27 cellular contexts compared by ENCODE assay signal in the genomic region with DNA sequence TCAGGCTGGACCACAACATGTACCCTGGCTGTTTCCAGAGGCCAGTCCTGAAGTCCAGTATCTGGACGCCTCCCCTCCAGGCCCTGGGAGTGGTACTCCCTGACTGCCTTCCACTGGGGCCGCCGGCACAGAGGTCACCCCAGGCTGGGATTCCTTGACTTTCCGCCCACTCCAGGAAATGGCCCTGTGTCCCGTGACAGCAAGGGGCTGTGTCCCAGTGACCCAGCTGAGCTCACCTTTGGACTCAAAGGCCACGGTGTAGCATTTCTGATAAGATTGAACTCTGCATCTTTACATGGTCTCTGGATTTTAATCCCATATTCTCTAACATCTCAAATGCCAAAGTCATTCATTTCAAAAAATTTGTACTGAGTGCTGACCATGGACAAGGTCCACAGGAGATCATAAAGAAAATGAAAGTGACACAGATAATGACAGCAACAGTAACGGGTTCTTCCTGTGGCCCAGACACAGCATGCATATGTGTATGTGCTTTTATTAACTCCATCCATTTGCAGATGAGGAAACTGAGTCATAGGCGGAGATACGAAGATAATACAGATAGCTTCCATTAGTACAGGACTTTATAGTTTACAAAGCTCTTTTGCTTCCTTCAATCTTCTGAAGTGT. TPM values are rescaled to one million over a fixed set of nuclear protein-coding genes. Genes with fewer than 3 reads are reported as not detected.
"Had no signal": no experiment of that assay in that cellular context is flagged by ENCODE, and none has a peak within 500 bp of the region (broad histone marks: within the 10 kb centered on the region; RNA-seq: fewer than 3 reads in every experiment).

No MANE protein-coding gene starts in this region.

- H3K4me2 ChIP-seq: SK-N-SH had no signal

- DNase-seq: activated CD4-positive, alpha-beta memory T cell treated with anti-CD3 and anti-CD28 coated beads, Interleukin-2, amount 10 ng/mL, durations not matched to agents 7 days and 5 days; activated CD4-positive, alpha-beta T cell treated with anti-CD3 and anti-CD28 coated beads for 36 hours; activated CD4-positive, alpha-beta T cell treated with anti-CD3 and anti-CD28 coated beads, Interleukin-2, amount 50 U/mL, for 1 hour; activated gamma-delta T cell; activated naive CD4-positive, alpha-beta T cell treated with anti-CD3 and anti-CD28 coated beads for 36 hours; activated T-cell treated with anti-CD3 and anti-CD28 coated beads for 4 hours; activated T-cell treated with anti-CD3 and anti-CD28 coated beads, Interleukin-2, amount 50 U/mL, for 48 hours; MG63; MV-4-11; NCI-H1092 treated with DMSO at 0.1 percent for 48 hours; NCI-H1417 treated with DMSO at 0.1 percent for 48 hours; NCI-H1694 treated with DMSO at 0.1 percent for 48 hours; NCI-H2029 treated with DMSO at 0.1 percent for 48 hours; NCI-H510A treated with DMSO at 0.1 percent for 48 hours; NCI-H69; NK-92 treated with Interleukin-12 subunit alpha and Interleukin-12 subunit beta, amount 100 ng/mL, for 24 hours; OCI-M1; Right ventricle myocardium superior; SJCRH30; SK-N-SH; T-helper 1 cell; WERI-Rb-1 had no signal

- H3K9me3 ChIP-seq: MG63, SJCRH30, SK-N-SH had no signal

- ATAC-seq: activated CD4-positive, alpha-beta T cell treated with anti-CD3 and anti-CD28 coated beads for 36 hours; activated T-helper 17 cell treated with anti-CD3 and anti-CD28 coated beads, Interleukin-2, amount 50 U/mL, for 72 hours; Panc1 had no signal

- H3K4me3 ChIP-seq: MG63, SJCRH30 had no signal

- H3K9ac ChIP-seq: SK-N-SH had no signal

- H3K36me3 ChIP-seq: SJCRH30, WERI-Rb-1 had no signal

- H3K36me3 Mint-ChIP-seq: activated naive CD8-positive, alpha-beta T cell had no signal

- H3K27ac Mint-ChIP-seq: activated CD4-positive, alpha-beta memory T cell treated with anti-CD3 and anti-CD28 coated beads, Interleukin-2, amount 10 ng/mL, durations not matched to agents 7 days and 5 days; activated CD4-positive, alpha-beta T cell treated with anti-CD3 and anti-CD28 coated beads for 36 hours; activated naive CD4-positive, alpha-beta T cell treated with anti-CD3 and anti-CD28 coated beads for 36 hours; activated naive CD8-positive, alpha-beta T cell; activated T-helper 17 cell treated with anti-CD3 and anti-CD28 coated beads, Interleukin-2, amount 50 U/mL, for 72 hours had no signal

- H3K9me3 Mint-ChIP-seq: activated CD4-positive, alpha-beta memory T cell treated with anti-CD3 and anti-CD28 coated beads, Interleukin-2, amount 10 ng/mL, durations not matched to agents 7 days and 5 days; activated naive CD4-positive, alpha-beta T cell treated with anti-CD3 and anti-CD28 coated beads for 36 hours; activated T-helper 17 cell treated with anti-CD3 and anti-CD28 coated beads, Interleukin-2, amount 50 U/mL, for 72 hours had no signal

- H3K4me3 Mint-ChIP-seq: activated CD4-positive, alpha-beta memory T cell treated with anti-CD3 and anti-CD28 coated beads, Interleukin-2, amount 10 ng/mL, durations not matched to agents 7 days and 5 days; activated CD4-positive, alpha-beta T cell treated with anti-CD3 and anti-CD28 coated beads for 36 hours; activated naive CD4-positive, alpha-beta T cell treated with anti-CD3 and anti-CD28 coated beads for 36 hours; activated naive CD8-positive, alpha-beta T cell; activated T-helper 17 cell treated with anti-CD3 and anti-CD28 coated beads, Interleukin-2, amount 50 U/mL, for 72 hours had no signal

- H3K27me3 ChIP-seq: MG63, SJCRH30 had no signal

- H3K27ac ChIP-seq: RWPE1, SJCRH30, WERI-Rb-1 had no signal

RNA-seq across cellular contexts. Expression of a gene that starts 5.4 kb away (rescaled TPM):
- total RNA-seq: activated CD4-positive, alpha-beta memory T cell treated with anti-CD3 and anti-CD28 coated beads, Interleukin-2, amount 10 ng/mL, durations not matched to agents 7 days and 5 days; activated CD4-positive, alpha-beta T cell treated with anti-CD3 and anti-CD28 coated beads for 36 hours; activated naive CD4-positive, alpha-beta T cell treated with anti-CD3 and anti-CD28 coated beads for 36 hours; T-helper 2 cell treated with Interferon-gamma antibody and Interleukin-4, amounts not matched to agents 100 ng/mL and 5 ng/mL, for 36 hours had no signal
